Comparison of ENCODE assay signal across 28 cellular contexts in the genomic region with DNA sequence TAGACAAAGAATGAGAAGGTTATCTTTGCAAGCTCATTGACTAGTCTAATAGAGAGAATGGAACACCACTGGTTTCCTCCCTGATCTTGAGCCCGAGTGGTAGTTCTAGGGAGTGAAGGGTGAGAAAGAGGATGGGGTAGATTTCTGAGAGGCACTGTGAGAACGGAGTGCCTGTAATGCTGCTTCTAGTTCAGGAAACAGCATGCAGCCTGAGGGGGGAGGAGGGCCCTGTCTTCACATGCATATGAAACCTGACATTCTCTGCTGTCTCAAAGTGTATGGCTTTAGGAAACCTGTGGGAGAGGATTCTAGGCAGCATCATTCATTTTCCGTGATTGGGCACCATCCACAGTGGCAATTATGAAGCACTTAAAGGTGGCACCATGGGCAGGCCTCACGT.
A peak's percentile ranks its signal among the peaks of the same experiment; 100 is the strongest.
DNase-seq lines count a peak whose midpoint lies in the region; ATAC-seq, FAIRE-seq and TF ChIP-seq lines count a peak whose summit lies in the region.
"Had no signal": no experiment of that assay in that cellular context is flagged by ENCODE, and none has a peak within 500 bp of the region (broad histone marks: within the 10 kb centered on the region; RNA-seq: fewer than 3 reads in every experiment).

No MANE protein-coding gene starts in this region.

- H3K36me3 Mint-ChIP-seq in H9 (ENCODE audit: insufficient read depth in 1 of 3, low read depth in 3 of 3), result no peaks in the 10 kb centered on the region
- H3K36me3 Mint-ChIP-seq in activated CD4-positive, alpha-beta T cell treated with anti-CD3 and anti-CD28 coated beads for 36 hours (ENCODE audit: low read depth), result no peaks in the 10 kb centered on the region
- H3K36me3 Mint-ChIP-seq: CD8-positive, alpha-beta T cell had no signal

- no peaks in the 10 kb centered on the region for H3K79me1 ChIP-seq in H9 (ENCODE audit: insufficient read depth, low read depth, low read length, poor library complexity, severe bottlenecking)

- no peaks in the 10 kb centered on the region; the same call in 1 of the 2 replicates for H3K27me3 Mint-ChIP-seq in H9 (ENCODE audit: low read depth)
- no peaks in the 10 kb centered on the region for H3K27me3 Mint-ChIP-seq in activated CD4-positive, alpha-beta T cell treated with anti-CD3 and anti-CD28 coated beads for 36 hours
- H3K27me3 Mint-ChIP-seq: B cell had no signal

- no peak overlapping the region for H2BK15ac ChIP-seq in H9 (ENCODE audit: low read depth, low read length)

- no peak overlapping the region for H4K5ac ChIP-seq in H9 (ENCODE audit: insufficient read length, low read depth, low read length)

- no peaks in the 10 kb centered on the region; the same call in 1 of the 2 replicates for H3K4me1 ChIP-seq in H9 (ENCODE audit: insufficient read depth, low read length)
- H3K4me1 ChIP-seq in ovary (ENCODE audit: insufficient read depth), result peaks cover 8% of the 10 kb centered on the region
- H3K4me1 ChIP-seq: Caco-2, Peyer's patch had no signal

- no peak overlapping the region for H3K27ac Mint-ChIP-seq in H9
- no peak overlapping the region for H3K27ac Mint-ChIP-seq in activated CD4-positive, alpha-beta T cell treated with anti-CD3 and anti-CD28 coated beads for 36 hours
- H3K27ac Mint-ChIP-seq: B cell; CD8-positive, alpha-beta T cell; HFFc6 had no signal

- no peak for ATAC-seq in activated CD4-positive, alpha-beta T cell treated with anti-CD3 and anti-CD28 coated beads for 36 hours
- ATAC-seq: CD8-positive, alpha-beta T cell had no signal

- H3K56ac ChIP-seq in H9 (ENCODE audit: insufficient read length, low read depth, low read length), result no peak overlapping the region

- POLR2A ChIA-PET in activated CD4-positive, alpha-beta T cell treated with anti-CD3 and anti-CD28 coated beads for 36 hours (lab: Charles Lee), result no interaction called here

- no peak overlapping the region for H2AK5ac ChIP-seq in H9 (ENCODE audit: insufficient read length, low read length)

- TF ChIP-seq EP300 in ovary (IDR thresholded peaks at IDR 0.05), result no peak

- H3K9me3 ChIP-seq in H9 (ENCODE audit: control insufficient read depth, low read depth, low read length) (no peaks in the 10 kb centered on the region), ovary (no peaks in the 10 kb centered on the region)
- H3K9me3 ChIP-seq: Caco-2, HAP-1, MG63, Peyer's patch had no signal

- H3K23ac ChIP-seq in H9 (ENCODE audit: insufficient read length, low read depth, low read length), result no peak overlapping the region

- H3K4me3 ChIP-seq in bronchial epithelial cell (ENCODE audit: low read depth, low read length) (no peak overlapping the region), ovary (no peak overlapping the region)
- H3K4me3 ChIP-seq: HAP-1, MG63, Peyer's patch had no signal

- no peak overlapping the region for H3K4me2 ChIP-seq in H9 (ENCODE audit: insufficient read depth, insufficient read length, low read length)

- no peak overlapping the region for H3T11ph ChIP-seq in H9 (ENCODE audit: low read length)

- H2AFZ ChIP-seq in H9 (ENCODE audit: low read length), result no peak overlapping the region

- no peak overlapping the region for H3K4me3 Mint-ChIP-seq in H9
- H3K4me3 Mint-ChIP-seq in activated CD4-positive, alpha-beta T cell treated with anti-CD3 and anti-CD28 coated beads for 36 hours, result no peak overlapping the region
- H3K4me3 Mint-ChIP-seq: B cell; CD8-positive, alpha-beta T cell; HFFc6 had no signal

- peak; percentile 73 for FAIRE-seq in bronchial epithelial cell (lab: Jason Lieb, UNC)
- FAIRE-seq: GM12892, HTR-8/SVneo had no signal

- H2BK120ac ChIP-seq in H9 (ENCODE audit: low read depth, low read length, poor library complexity, severe bottlenecking), result no peak overlapping the region

- no peak overlapping the region for H2BK20ac ChIP-seq in H9 (ENCODE audit: low read depth, low read length, poor library complexity, severe bottlenecking)

- WGBS in H9 (ENCODE audit: extremely low coverage, insufficient read length, low lambda C conversion rate), result no CpG with 5 or more reads among the region's 4 CpGs
- 82 to 92% (median 89%) methylated on average over 4 of the region's 4 CpGs for WGBS in ovary, 3 donors

- CTCF ChIA-PET in activated CD4-positive, alpha-beta T cell treated with anti-CD3 and anti-CD28 coated beads for 36 hours (lab: Charles Lee), result no interaction called here

- H2BK12ac ChIP-seq in H9 (ENCODE audit: insufficient read length, low read depth, low read length), result no peak overlapping the region

- no peak overlapping the region for H2BK5ac ChIP-seq in H9 (ENCODE audit: insufficient read length, low read length)

- H3K27me3 ChIP-seq in H9 (ENCODE audit: insufficient read depth, low read length) (no peaks in the 10 kb centered on the region), bronchial epithelial cell (ENCODE audit: control insufficient read depth, insufficient read depth, low read length) (no peaks in the 10 kb centered on the region), ovary (no peaks in the 10 kb centered on the region)
- H3K27me3 ChIP-seq: MG63, Peyer's patch had no signal

- no peak overlapping the region for H3K14ac ChIP-seq in H9 (ENCODE audit: insufficient read depth, low read length)

- H3K27ac ChIP-seq in H9 (ENCODE audit: insufficient read length, low read depth, low read length), result no peak overlapping the region
- no peak overlapping the region for H3K27ac ChIP-seq in ovary
- H3K27ac ChIP-seq: C4-2B, Peyer's patch had no signal

- no peaks in the 10 kb centered on the region for H3K79me2 ChIP-seq in H9 (ENCODE audit: insufficient read depth, low read length)

- no peaks in the 10 kb centered on the region for H3K9me3 Mint-ChIP-seq in H9
- H3K9me3 Mint-ChIP-seq in activated CD4-positive, alpha-beta T cell treated with anti-CD3 and anti-CD28 coated beads for 36 hours (ENCODE audit: low read depth), result no peaks in the 10 kb centered on the region
- H3K9me3 Mint-ChIP-seq: CD8-positive, alpha-beta T cell had no signal

- H3K23me2 ChIP-seq in H9 (ENCODE audit: insufficient read length, low read depth, low read length, poor library complexity, severe bottlenecking), result no peaks in the 10 kb centered on the region

- H4K91ac ChIP-seq in H9 (ENCODE audit: insufficient read length, low read depth, low read length), result no peak overlapping the region

- TF ChIP-seq CTCF in H9 (conservative IDR thresholded peaks at IDR 0.05) (no peak), bronchial epithelial cell (IDR thresholded peaks at IDR 0.05; ENCODE audit: insufficient read depth, low read length, severe bottlenecking) (no peak), ovary (IDR thresholded peaks at IDR 0.05) (no peak)

- no peak for TF ChIP-seq POLR2A in ovary (IDR thresholded peaks at IDR 0.05)

- H4K8ac ChIP-seq in H9 (replicated peaks; ENCODE audit: insufficient read length, low read depth, low read length), result no peak overlapping the region

- intact Hi-C loops in activated CD4-positive, alpha-beta T cell treated with anti-CD3 and anti-CD28 coated beads for 36 hours (cut with DNase I, micrococcal nuclease), result no loop called here
- intact Hi-C loops in ovary (cut with DNase I), result no loop called here

- no peak overlapping the region for H3K4ac ChIP-seq in H9 (ENCODE audit: low read depth, low read length)

- H3K36me3 ChIP-seq in bronchial epithelial cell (ENCODE audit: control insufficient read depth, insufficient read depth, low read length) (no peaks in the 10 kb centered on the region), ovary (no peaks in the 10 kb centered on the region)
- H3K36me3 ChIP-seq: HAP-1, MG63, Peyer's patch had no signal

- H4K20me1 ChIP-seq in H9 (ENCODE audit: control insufficient read depth, insufficient read depth, insufficient read length), result no peaks in the 10 kb centered on the region

- no peak overlapping the region for H3K18ac ChIP-seq in H9 (ENCODE audit: insufficient read length, low read depth, low read length)

- DNase-seq in H9 (peak; percentile 34), bronchial epithelial cell (ENCODE audit: low read depth) (no peak), islet precursor cell (peak; percentile 60), ovary (no peak), activated T-cell treated with anti-CD3 and anti-CD28 coated beads for 4 hours (no peak)
- DNase-seq in activated CD4-positive, alpha-beta T cell treated with anti-CD3 and anti-CD28 coated beads for 36 hours, result no peak
- DNase-seq in stimulated activated naive CD4-positive, alpha-beta T cell (lab: John Stamatoyannopoulos, UW), result no peak
- DNase-seq: Caco-2; CD8-positive, alpha-beta T cell; DMS 273 treated with DMSO at 0.1 percent for 48 hours; DMS79; EL; GF-D8; HFFc6; KBM-7; MG63; NCI-H1105 treated with DMSO at 0.1 percent for 48 hours; NCI-H146; NCI-H2029; NCI-H2227 treated with DMSO at 0.1 percent for 48 hours; NCI-H526 treated with DMSO at 0.1 percent for 48 hours; Peyer's patch; SHP77 treated with DMSO at 0.1 percent for 48 hours had no signal

- H3K4me1 Mint-ChIP-seq in H9, result peaks cover 11% of the 10 kb centered on the region in 2 experiments
- peaks cover 3% of the 10 kb centered on the region for H3K4me1 Mint-ChIP-seq in activated CD4-positive, alpha-beta T cell treated with anti-CD3 and anti-CD28 coated beads for 36 hours
- H3K4me1 Mint-ChIP-seq: B cell had no signal

- no peak overlapping the region for H3K9ac ChIP-seq in H9 (ENCODE audit: extremely low read depth, insufficient read length, low read length)

Comparison
In these comparisons a context has a peak if more than half of its experiments do, and no peak if none do; other contexts are left out.
1. DNase-seq: peak in H9 (single experiment) and islet precursor cell (single experiment); none in bronchial epithelial cell (single experiment), activated CD4-positive, alpha-beta T cell treated with anti-CD3 and anti-CD28 coated beads for 36 hours (single experiment), ovary (0 of 5), stimulated activated naive CD4-positive, alpha-beta T cell (0 of 6) and activated T-cell treated with anti-CD3 and anti-CD28 coated beads for 4 hours (single experiment).